In genomic region chr6:159499034-159499433, GRCh38 we compare ENCODE assay signal across 29 cellular contexts.
"Had no signal": no experiment of that assay in that cellular context is flagged by ENCODE, and none has a peak within 500 bp of the region (broad histone marks: within the 10 kb centered on the region; RNA-seq: fewer than 3 reads in every experiment).

No MANE protein-coding gene starts in this region.

- FAIRE-seq: colon had no signal

- H3K4me1 ChIP-seq: adrenal gland, body of pancreas, esophagus squamous epithelium, gastroesophageal sphincter had no signal

- H3K36me3 ChIP-seq: adrenal gland, esophagus squamous epithelium, gastroesophageal sphincter had no signal

- DNase-seq: activated CD4-positive, alpha-beta memory T cell treated with anti-CD3 and anti-CD28 coated beads for 36 hours; activated CD4-positive, alpha-beta T cell treated with anti-CD3 and anti-CD28 coated beads for 36 hours; activated CD4-positive, alpha-beta T cell treated with anti-CD3 and anti-CD28 coated beads, Interleukin-2, amount 10 ng/mL, durations not matched to agents 24 days and 14 days; activated CD4-positive, CD25-positive, alpha-beta regulatory T cell; activated CD4-positive, CD25-positive, alpha-beta regulatory T cell treated with anti-CD3 and anti-CD28 coated beads, Interleukin-2, amount 50 U/mL, for 72 hours; activated CD8-positive, alpha-beta memory T cell treated with anti-CD3 and anti-CD28 coated beads, Interleukin-2, amount 10 ng/mL, durations not matched to agents 7 days and 5 days; activated CD8-positive, alpha-beta memory T cell treated with anti-CD3 and anti-CD28 coated beads, Interleukin-2, amount 50 U/mL, for 4 hours; activated CD8-positive, alpha-beta T cell treated with anti-CD3 and anti-CD28 coated beads, Interleukin-2, amount 10 ng/mL, durations not matched to agents 7 days and 5 days; activated effector memory CD4-positive, alpha-beta T cell treated with anti-CD3 and anti-CD28 coated beads, Interleukin-2, amount 50 U/mL, for 16 hours; activated naive CD4-positive, alpha-beta T cell treated with anti-CD3 and anti-CD28 coated beads for 36 hours; activated naive CD8-positive, alpha-beta T cell treated with anti-CD3 and anti-CD28 coated beads for 36 hours; activated naive CD8-positive, alpha-beta T cell treated with anti-CD3 and anti-CD28 coated beads, Interleukin-2, amount 50 U/mL, for 24 hours; activated T-cell treated with anti-CD3 and anti-CD28 coated beads, Interleukin-2, amount 50 U/mL, for 1 hour; activated T-cell treated with anti-CD3 and anti-CD28 coated beads, Interleukin-2, amount 50 U/mL, for 48 hours; adrenal gland; amygdala; aorta; body of pancreas; caudate nucleus; cortex of kidney; dermis blood vessel endothelial cell; effector CD4-positive, alpha-beta T cell; effector memory CD8-positive, alpha-beta T cell; esophagus squamous epithelium; foreskin melanocyte; head of caudate nucleus; T-helper 2 cell had no signal

- H3K9me3 ChIP-seq: adrenal gland, body of pancreas had no signal

- ATAC-seq: activated CD4-positive, alpha-beta T cell treated with anti-CD3 and anti-CD28 coated beads for 36 hours; activated CD8-positive, alpha-beta memory T cell treated with anti-CD3 and anti-CD28 coated beads, Interleukin-2, amount 10 ng/mL, durations not matched to agents 7 days and 5 days; activated CD8-positive, alpha-beta T cell treated with anti-CD3 and anti-CD28 coated beads, Interleukin-2, amount 10 ng/mL, durations not matched to agents 7 days and 5 days; activated naive CD8-positive, alpha-beta T cell treated with anti-CD3 and anti-CD28 coated beads, Interleukin-2, amount 50 U/mL, for 24 hours; body of pancreas; effector memory CD8-positive, alpha-beta T cell; gastroesophageal sphincter had no signal

- H3K27ac ChIP-seq: adrenal gland, body of pancreas, esophagus squamous epithelium, gastroesophageal sphincter had no signal

- H3K4me3 ChIP-seq: adrenal gland, body of pancreas, esophagus squamous epithelium, gastroesophageal sphincter had no signal

- H3K27me3 ChIP-seq: adrenal gland, body of pancreas, esophagus squamous epithelium, gastroesophageal sphincter had no signal
